8 cellular contexts compared by ENCODE assay signal in the genomic region with DNA sequence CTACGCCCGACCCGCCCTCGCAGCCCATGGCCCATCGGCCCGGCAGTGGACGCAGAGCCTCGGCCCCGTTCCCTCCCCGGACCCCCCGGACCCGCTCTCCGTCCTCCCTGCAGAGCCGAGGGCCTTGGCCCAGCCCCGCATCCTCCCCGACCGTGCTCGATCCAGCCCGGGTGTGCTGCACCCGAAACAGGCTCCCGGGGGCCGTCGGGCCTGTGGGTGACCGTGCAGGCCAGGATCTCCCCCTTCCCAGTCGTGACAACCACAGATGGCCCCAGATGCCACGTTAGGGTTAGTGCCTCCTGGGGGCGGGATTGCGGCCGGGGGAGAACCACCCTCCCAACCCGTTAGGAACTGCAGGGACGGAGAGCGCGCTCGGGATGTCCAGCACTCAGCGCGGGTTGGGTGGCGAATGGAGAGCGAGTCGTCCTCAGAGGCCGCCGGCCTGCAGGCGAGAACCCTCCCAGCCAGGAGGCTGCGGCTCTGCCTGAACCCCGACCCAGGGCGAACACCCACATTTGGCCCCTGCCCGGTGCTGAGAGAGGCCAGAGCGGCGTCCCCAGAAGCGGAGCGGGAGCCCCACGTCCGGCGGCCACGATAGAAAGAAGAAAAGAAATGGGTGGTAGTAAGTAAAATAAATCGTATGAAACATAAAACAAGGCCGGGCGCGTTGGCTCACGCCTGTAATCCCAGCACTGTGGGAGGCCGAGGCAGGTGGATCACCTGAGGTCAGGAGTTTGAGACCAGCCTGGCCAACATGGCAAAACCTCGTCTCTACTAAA. TPM values are rescaled to one million over a fixed set of nuclear protein-coding genes. Genes with fewer than 3 reads are reported as not detected.
DNase-seq lines count a peak whose midpoint lies in the region; ATAC-seq and TF ChIP-seq lines count a peak whose summit lies in the region.

No MANE protein-coding gene starts in this region.

- peak; percentile 4 for ATAC-seq in HG03025 (IDR thresholded peaks at IDR 0.05; ENCODE audit: low FRiP score, unreplicated experiment)
- peak; percentile 6 to 12 for ATAC-seq in gastrocnemius medialis
- no peak for ATAC-seq in HG02870 (IDR thresholded peaks at IDR 0.05; ENCODE audit: unreplicated experiment)
- no peak for ATAC-seq in GM19463 (IDR thresholded peaks at IDR 0.05; ENCODE audit: unreplicated experiment)

- no peaks in the 10 kb centered on the region for H4K20me1 ChIP-seq in hepatocyte (ENCODE audit: insufficient read depth, poor library complexity, severe bottlenecking)

- H3K4me1 ChIP-seq in adipocyte (ENCODE audit: control insufficient read depth, insufficient read depth, low read length) (peaks cover 16% of the 10 kb centered on the region), hepatocyte (ENCODE audit: insufficient read depth) (peaks cover 12% of the 10 kb centered on the region), gastrocnemius medialis (peaks cover 6 to 7% of the 10 kb centered on the region in 2 donors)

- in situ Hi-C loops in gastrocnemius medialis (cut with MboI; ENCODE audit: low sequenced_read_pairs in 4 of 4): no loop called here

- H3K79me2 ChIP-seq in hepatocyte: no peaks in the 10 kb centered on the region

- H3K9me3 ChIP-seq in adipocyte (ENCODE audit: control insufficient read depth, low read length) (no peaks in the 10 kb centered on the region), hepatocyte (ENCODE audit: low read depth) (no peaks in the 10 kb centered on the region), gastrocnemius medialis (no peaks in the 10 kb centered on the region)

- H3K4me2 ChIP-seq in hepatocyte: peak overlapping the region; percentile 97

- DNase-seq in D341Med (ENCODE audit: low spot score) (peak; percentile 54), adipocyte (ENCODE audit: low read depth) (peak; percentile 54), hepatocyte (ENCODE audit: low spot score) (peak; percentile 59), gastrocnemius medialis (no peak)
- no peak for DNase-seq in activated CD4-positive, alpha-beta T cell treated with anti-CD3 and anti-CD28 coated beads for 1 hour

- H3K27ac ChIP-seq in hepatocyte (peak overlapping the region; percentile 80), gastrocnemius medialis (peak overlapping the region; percentile 79 to 94 (median 92))

- H3K9me2 ChIP-seq in hepatocyte (replicated peaks; ENCODE audit: insufficient read depth): no peaks in the 10 kb centered on the region

- no peaks in the 10 kb centered on the region for H3K27me3 ChIP-seq in adipocyte (replicated peaks; ENCODE audit: control insufficient read depth, insufficient read depth, low read length)
- no peaks in the 10 kb centered on the region for H3K27me3 ChIP-seq in hepatocyte
- peaks cover 7 to 21% (median 14%) of the 10 kb centered on the region in 3 donors for H3K27me3 ChIP-seq in gastrocnemius medialis

- TF ChIP-seq CTCF in hepatocyte (IDR thresholded peaks at IDR 0.05; ENCODE audit: poor library complexity): no peak
- TF ChIP-seq CTCF in gastrocnemius medialis (IDR thresholded peaks at IDR 0.05 in 4 of 5, conservative IDR thresholded peaks at IDR 0.05 in 1 of 5): no peak

- peak overlapping the region; percentile 88 for H3K4me3 ChIP-seq in adipocyte (ENCODE audit: low read length)
- H3K4me3 ChIP-seq in hepatocyte: peak overlapping the region; percentile 85
- H3K4me3 ChIP-seq in gastrocnemius medialis: peak overlapping the region; percentile 76 to 93 (median 84)

- no peaks in the 10 kb centered on the region for H3K36me3 ChIP-seq in adipocyte (ENCODE audit: control insufficient read depth, insufficient read depth, low read length, severe bottlenecking)
- no peaks in the 10 kb centered on the region for H3K36me3 ChIP-seq in hepatocyte (replicated peaks; ENCODE audit: insufficient read depth, low read depth)
- H3K36me3 ChIP-seq in gastrocnemius medialis: no peaks in the 10 kb centered on the region

- 28% methylated on average over 44 of the region's 61 CpGs for WGBS in hepatocyte (ENCODE audit: low lambda C conversion rate, missing lambda C conversion rate)

- H3K9ac ChIP-seq in adipocyte (ENCODE audit: low read length): peak overlapping the region; percentile 97

- peak overlapping the region; percentile 92 for H2AFZ ChIP-seq in hepatocyte

- intact Hi-C loops in gastrocnemius medialis (cut with DNase I; ENCODE audit: low total_unique reads): loop anchor here (1.0 to 5.0 kb wide), 3 partner anchors 18 to 83 kb away; partner anchors contain the start of genes BSG, CDC34 and TPGS1

- TF ChIP-seq POLR2A in gastrocnemius medialis (IDR thresholded peaks at IDR 0.05): no peak

RNA-seq across cellular contexts. Expression of gene MADCAM1, which starts 6.7 kb away (rescaled TPM):
- total RNA-seq in hepatocyte (1.2 and 4.0 TPM in 2 replicates), gastrocnemius medialis (under 1 TPM in 1 of 4 donors, not detected in 3; 0.18 TPM)
- 1.8 and 2.9 TPM in 2 replicates for polyA plus RNA-seq in hepatocyte

RNA-seq across cellular contexts. Expression of gene TPGS1, which starts 17.7 kb away (rescaled TPM):
- total RNA-seq in hepatocyte (35.8 and 44.9 TPM in 2 replicates), gastrocnemius medialis (10 to 100 TPM; 29.5 to 64.7 (median 35.6) TPM)
- 61.0 and 69.0 TPM in 2 replicates for polyA plus RNA-seq in hepatocyte

RNA-seq across cellular contexts. Expression of gene SHC2, which starts 28.8 kb away (rescaled TPM):
- total RNA-seq in hepatocyte (50.3 and 50.8 TPM in 2 replicates), gastrocnemius medialis (1 to 10 TPM; 2.1 to 6.2 (median 4.5) TPM)
- polyA plus RNA-seq in hepatocyte: 111 and 127 TPM in 2 replicates

RNA-seq across cellular contexts. Expression of gene CDC34, which starts 42.0 kb away (rescaled TPM):
- total RNA-seq in hepatocyte: 89.9 and 105 TPM in 2 replicates
- 196 and 197 TPM in 2 replicates for polyA plus RNA-seq in hepatocyte
- total RNA-seq in gastrocnemius medialis: 100 to 1,000 TPM in 3 of 4 donors, 10 to 100 TPM in 1; 99.0 to 174 (median 138) TPM

RNA-seq across cellular contexts. Expression of gene GZMM, which starts 54.2 kb away (rescaled TPM):
- total RNA-seq in hepatocyte (not detected in 2 replicates), gastrocnemius medialis (under 1 TPM in 1 of 4 donors, not detected in 3; 0.49 TPM)
- polyA plus RNA-seq in hepatocyte: not detected in 2 replicates

Comparison
In these comparisons a context has a peak if more than half of its experiments do, and no peak if none do; other contexts are left out.
1. DNase-seq: peak in D341Med (single experiment), adipocyte (single experiment) and hepatocyte (single experiment); none in gastrocnemius medialis (0 of 2) and activated CD4-positive, alpha-beta T cell treated with anti-CD3 and anti-CD28 coated beads for 1 hour (single experiment).
2. ATAC-seq: peak in HG03025 (single experiment) and gastrocnemius medialis (2 of 2); none in HG02870 (single experiment) and GM19463 (single experiment).
3. Peak in every context shown above with its lines, with median percentiles within 50 percentile points of each other: H3K4me3 ChIP-seq.